In the genomic region with DNA sequence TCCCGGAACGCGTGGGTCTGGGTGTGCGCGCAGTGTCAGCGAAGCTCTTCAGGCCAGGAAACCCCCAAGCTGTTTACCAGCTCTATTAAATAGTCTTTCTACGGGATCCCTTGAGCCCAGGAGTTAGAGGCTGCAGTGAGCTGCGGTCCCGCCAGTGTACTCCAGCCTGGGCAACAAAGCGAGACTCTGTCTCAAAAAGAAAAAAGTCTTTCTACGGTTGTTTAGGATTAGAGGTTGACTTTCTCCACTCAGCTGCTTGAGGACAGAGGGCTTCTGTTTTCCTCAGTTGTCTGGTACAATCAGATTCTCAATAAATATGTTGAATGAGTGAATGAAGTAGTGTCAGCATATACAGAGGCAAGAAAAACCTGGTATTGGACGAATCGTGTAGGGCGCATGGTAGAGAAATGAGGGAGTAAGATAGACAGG, we compare ENCODE assay signal across 8 cellular contexts. TPM values are rescaled to one million over a fixed set of nuclear protein-coding genes. Genes with fewer than 3 reads are reported as not detected.
DNase-seq lines count a peak whose midpoint lies in the region; ATAC-seq and TF ChIP-seq lines count a peak whose summit lies in the region.

No MANE protein-coding gene starts in this region.

- H3K36me3 ChIP-seq in sigmoid colon, result peaks cover 24 to 34% (median 30%) of the 10 kb centered on the region in 4 donors

- intact Hi-C loops in sigmoid colon (cut with DNase I), result no loop called here

- peak overlapping the region; percentile 90 to 94 (median 92) for H3K27ac ChIP-seq in sigmoid colon

- H3K4me3 ChIP-seq in GM12875 (ENCODE audit: low read depth, low read length) (peak overlapping the region; percentile 99), fibroblast of villous mesenchyme (ENCODE audit: low read depth, low read length) (peak overlapping the region; percentile 87), sigmoid colon (peak overlapping the region; percentile 92 to 99 (median 96))

- TF ChIP-seq POLR2A in sigmoid colon (IDR thresholded peaks at IDR 0.05), result no peak

- in situ Hi-C loops in GM13977 (cut with MboI; ENCODE audit: low pct_unique_long_range_greater_than_20kb, low sequenced_read_pairs, unreplicated experiment), result no loop called here

- ATAC-seq in SK-N-SH treated with all-trans-retinoic acid at 6 μM for 48 hours, result peak; percentile 35
- no peak for ATAC-seq in HG02763 (IDR thresholded peaks at IDR 0.05; ENCODE audit: unreplicated experiment)
- ATAC-seq in HG03520 (IDR thresholded peaks at IDR 0.05; ENCODE audit: unreplicated experiment), result no peak

- peaks cover 0 to 31% (median 30%) of the 10 kb centered on the region in 4 donors for H3K4me1 ChIP-seq in sigmoid colon

- no peak for TF ChIP-seq EP300 in sigmoid colon (IDR thresholded peaks at IDR 0.05)

- no peak for DNase-seq in fibroblast of villous mesenchyme (ENCODE audit: low read depth)
- no peak for DNase-seq in sigmoid colon
- DNase-seq in NCI-H2196 treated with DMSO at 0.1 percent for 48 hours (lab: John Stamatoyannopoulos, UW; ENCODE audit: unreplicated experiment), result no peak
- DNase-seq in GM13977 (ENCODE audit: low spot score), result no peak

- no peaks in the 10 kb centered on the region for H3K27me3 ChIP-seq in sigmoid colon

- H3K9me3 ChIP-seq in sigmoid colon, result no peaks in the 10 kb centered on the region

- TF ChIP-seq CTCF in GM12875 (IDR thresholded peaks at IDR 0.05; ENCODE audit: borderline replicate concordance, insufficient read depth, low read depth, low read length) (no peak), fibroblast of villous mesenchyme (IDR thresholded peaks at IDR 0.05; ENCODE audit: insufficient read depth, low read depth, low read length) (no peak), sigmoid colon (IDR thresholded peaks at IDR 0.05) (no peak), GM13977 (IDR thresholded peaks at IDR 0.05; ENCODE audit: extremely low read depth, insufficient read depth, missing control alignments) (no peak)

- 5 to 6% methylated on average over 14 of the region's 14 CpGs for WGBS in sigmoid colon, 2 donors

TF ChIP-seq in SK-N-SH treated with all-trans-retinoic acid at 6 μM for 48 hours, 23 proteins besides CTCF, POLR2A, EP300 and RAD21:
- TF ChIP-seq, protein P1, sequence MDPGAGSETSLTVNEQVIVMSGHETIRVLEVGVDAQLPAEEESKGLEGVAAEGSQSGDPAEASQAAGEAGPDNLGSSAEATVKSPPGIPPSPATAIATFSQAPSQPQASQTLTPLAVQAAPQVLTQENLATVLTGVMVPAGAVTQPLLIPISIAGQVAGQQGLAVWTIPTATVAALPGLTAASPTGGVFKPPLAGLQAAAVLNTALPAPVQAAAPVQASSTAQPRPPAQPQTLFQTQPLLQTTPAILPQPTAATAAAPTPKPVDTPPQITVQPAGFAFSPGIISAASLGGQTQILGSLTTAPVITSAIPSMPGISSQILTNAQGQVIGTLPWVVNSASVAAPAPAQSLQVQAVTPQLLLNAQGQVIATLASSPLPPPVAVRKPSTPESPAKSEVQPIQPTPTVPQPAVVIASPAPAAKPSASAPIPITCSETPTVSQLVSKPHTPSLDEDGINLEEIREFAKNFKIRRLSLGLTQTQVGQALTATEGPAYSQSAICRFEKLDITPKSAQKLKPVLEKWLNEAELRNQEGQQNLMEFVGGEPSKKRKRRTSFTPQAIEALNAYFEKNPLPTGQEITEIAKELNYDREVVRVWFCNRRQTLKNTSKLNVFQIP (CRISPR knock-in tag; IDR thresholded peaks at IDR 0.05; ENCODE audit: borderline replicate concordance, low read depth), result no peak
- no peak for TF ChIP-seq ZFP3 (CRISPR knock-in tag; IDR thresholded peaks at IDR 0.05)
- no peak for TF ChIP-seq PPARA (CRISPR knock-in tag; IDR thresholded peaks at IDR 0.05; ENCODE audit: borderline replicate concordance)
- TF ChIP-seq ZNF565 (CRISPR knock-in tag; conservative IDR thresholded peaks at IDR 0.05; ENCODE audit: low read depth), result no peak
- TF ChIP-seq, protein P2, sequence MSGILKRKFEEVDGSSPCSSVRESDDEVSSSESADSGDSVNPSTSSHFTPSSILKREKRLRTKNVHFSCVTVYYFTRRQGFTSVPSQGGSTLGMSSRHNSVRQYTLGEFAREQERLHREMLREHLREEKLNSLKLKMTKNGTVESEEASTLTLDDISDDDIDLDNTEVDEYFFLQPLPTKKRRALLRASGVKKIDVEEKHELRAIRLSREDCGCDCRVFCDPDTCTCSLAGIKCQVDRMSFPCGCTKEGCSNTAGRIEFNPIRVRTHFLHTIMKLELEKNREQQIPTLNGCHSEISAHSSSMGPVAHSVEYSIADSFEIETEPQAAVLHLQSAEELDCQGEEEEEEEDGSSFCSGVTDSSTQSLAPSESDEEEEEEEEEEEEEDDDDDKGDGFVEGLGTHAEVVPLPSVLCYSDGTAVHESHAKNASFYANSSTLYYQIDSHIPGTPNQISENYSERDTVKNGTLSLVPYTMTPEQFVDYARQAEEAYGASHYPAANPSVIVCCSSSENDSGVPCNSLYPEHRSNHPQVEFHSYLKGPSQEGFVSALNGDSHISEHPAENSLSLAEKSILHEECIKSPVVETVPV (CRISPR knock-in tag; IDR thresholded peaks at IDR 0.05), result no peak
- no peak for TF ChIP-seq RARB (CRISPR knock-in tag; IDR thresholded peaks at IDR 0.05)
- TF ChIP-seq ZNF8 (CRISPR knock-in tag; IDR thresholded peaks at IDR 0.05), result no peak
- TF ChIP-seq ISL1 (CRISPR knock-in tag; IDR thresholded peaks at IDR 0.05), result no peak
- TF ChIP-seq TCF4 (CRISPR knock-in tag; IDR thresholded peaks at IDR 0.05; ENCODE audit: borderline replicate concordance), result no peak
- TF ChIP-seq CSDC2 (CRISPR knock-in tag; IDR thresholded peaks at IDR 0.05), result no peak
- no peak for TF ChIP-seq ZC3H10 (CRISPR knock-in tag; IDR thresholded peaks at IDR 0.05)
- TF ChIP-seq ZNF70 (CRISPR knock-in tag; IDR thresholded peaks at IDR 0.05), result no peak
TF ChIP-seq in SK-N-SH treated with all-trans-retinoic acid at 6 μM for 48 hours: peak in this region for 0.

RNA-seq across cellular contexts. Expression of a gene that starts 0.6 kb away (rescaled TPM):
- 25.5 and 26.7 TPM in 2 replicates for total RNA-seq in fibroblast of villous mesenchyme
- 10 to 100 TPM; 33.8 to 38.8 (median 37.0) TPM for total RNA-seq in sigmoid colon
- polyA plus RNA-seq in sigmoid colon, result 10 to 100 TPM; 22.2 to 50.0 (median 26.4) TPM

RNA-seq across cellular contexts. Expression of a gene that starts 16.9 kb away (rescaled TPM):
- not detected in 2 replicates for total RNA-seq in fibroblast of villous mesenchyme
- total RNA-seq in sigmoid colon, result under 1 TPM in 1 of 4 donors, not detected in 3; 0.49 TPM
- not detected for polyA plus RNA-seq in sigmoid colon

RNA-seq across cellular contexts. Expression of a gene that starts 39.8 kb away (rescaled TPM):
- 34.8 and 35.4 TPM in 2 replicates for total RNA-seq in fibroblast of villous mesenchyme
- 10 to 100 TPM; 19.4 to 23.9 (median 21.1) TPM for total RNA-seq in sigmoid colon
- polyA plus RNA-seq in sigmoid colon, result 10 to 100 TPM; 13.8 to 26.0 (median 14.3) TPM

RNA-seq across cellular contexts. Expression of a gene that starts 40.2 kb away (rescaled TPM):
- total RNA-seq in fibroblast of villous mesenchyme (19.9 and 24.8 TPM in 2 replicates), sigmoid colon (10 to 100 TPM; 40.4 to 76.4 (median 50.5) TPM)
- polyA plus RNA-seq in sigmoid colon, result 100 to 1,000 TPM; 113 to 150 (median 130) TPM

RNA-seq across cellular contexts. Expression of a gene that starts 42.9 kb away (rescaled TPM):
- total RNA-seq in fibroblast of villous mesenchyme (216 and 218 TPM in 2 replicates), sigmoid colon (100 to 1,000 TPM in 1 of 4 donors, 10 to 100 TPM in 3; 58.9 to 115 (median 79.2) TPM)
- 10 to 100 TPM; 61.5 to 87.1 (median 77.5) TPM for polyA plus RNA-seq in sigmoid colon
